Comparison of ENCODE assay signal across 15 cellular contexts in genomic region chr4:102281171-102281842, GRCh38.
DNase-seq lines count a peak whose midpoint lies in the region; ATAC-seq lines count a peak whose summit lies in the region.
"Had no signal": no experiment of that assay in that cellular context is flagged by ENCODE, and none has a peak within 500 bp of the region (broad histone marks: within the 10 kb centered on the region; RNA-seq: fewer than 3 reads in every experiment).

No MANE protein-coding gene starts in this region.

- DNase-seq in activated CD4-positive, alpha-beta T cell treated with anti-CD3 and anti-CD28 coated beads, Interleukin-2, amount 10 ng/mL, durations not matched to agents 24 days and 14 days, result no peak
- DNase-seq in activated CD4-positive, alpha-beta T cell treated with anti-CD3 and anti-CD28 coated beads, Interleukin-2, amount 50 U/mL, for 4 hours, result no peak
- no peak for DNase-seq in T-helper 17 cell
- peak in 37 of 42 donors; percentile 4 to 79 (median 43) for DNase-seq in head of caudate nucleus
- DNase-seq in stimulated activated naive CD8-positive, alpha-beta T cell treated with anti-CD3 and anti-CD28 coated beads, Interleukin-15, amount 100 ng/mL, for 72 hours, result no peak
- no peak for DNase-seq in SIG-M5 treated with dmso at 0.1 percent for 504 hours (lab: John Stamatoyannopoulos, UW; ENCODE audit: unreplicated experiment)
- DNase-seq: EL, HFFc6, NCI-H1417 treated with DMSO at 0.1 percent for 48 hours, NCI-H2029, NCI-H510A, NCI-H82 had no signal

- intact Hi-C loops in activated CD4-positive, alpha-beta T cell treated with anti-CD3 and anti-CD28 coated beads, Interleukin-2, amount 10 ng/mL, durations not matched to agents 24 days and 14 days (cut with micrococcal nuclease), result no loop called here
- intact Hi-C loops in head of caudate nucleus (cut with DNase I), result no loop called here

- H3K4me1 Mint-ChIP-seq in activated CD4-positive, alpha-beta T cell treated with anti-CD3 and anti-CD28 coated beads, Interleukin-2, amount 10 ng/mL, durations not matched to agents 24 days and 14 days, result peaks cover 7% of the 10 kb centered on the region
- peaks cover 5% of the 10 kb centered on the region for H3K4me1 Mint-ChIP-seq in T-helper 17 cell
- peaks cover 9% of the 10 kb centered on the region for H3K4me1 Mint-ChIP-seq in stimulated activated naive CD8-positive, alpha-beta T cell treated with anti-CD3 and anti-CD28 coated beads, Interleukin-15, amount 100 ng/mL, for 72 hours

- ATAC-seq in T-helper 17 cell (no peak), GM19455 (IDR thresholded peaks at IDR 0.05; ENCODE audit: unreplicated experiment) (no peak), esophagus mucosa (no peak)
- peak; percentile 31 for ATAC-seq in stimulated activated naive CD8-positive, alpha-beta T cell treated with anti-CD3 and anti-CD28 coated beads, Interleukin-15, amount 100 ng/mL, for 72 hours
- ATAC-seq: Right ventricle myocardium inferior had no signal

- peaks cover 51% of the 10 kb centered on the region for H3K36me3 Mint-ChIP-seq in activated CD4-positive, alpha-beta T cell treated with anti-CD3 and anti-CD28 coated beads, Interleukin-2, amount 10 ng/mL, durations not matched to agents 24 days and 14 days (ENCODE audit: low read depth)
- H3K36me3 Mint-ChIP-seq in T-helper 17 cell (ENCODE audit: low read depth), result peaks cover 3% of the 10 kb centered on the region

- no peaks in the 10 kb centered on the region for H3K9me3 ChIP-seq in T-helper 17 cell (ENCODE audit: control insufficient read depth, low read length, poor library complexity, severe bottlenecking)

- no peak overlapping the region for H3K4me3 Mint-ChIP-seq in activated CD4-positive, alpha-beta T cell treated with anti-CD3 and anti-CD28 coated beads, Interleukin-2, amount 10 ng/mL, durations not matched to agents 24 days and 14 days
- peak overlapping the region; percentile 1 for H3K4me3 Mint-ChIP-seq in T-helper 17 cell
- no peak overlapping the region for H3K4me3 Mint-ChIP-seq in stimulated activated naive CD8-positive, alpha-beta T cell treated with anti-CD3 and anti-CD28 coated beads, Interleukin-15, amount 100 ng/mL, for 72 hours
- H3K4me3 Mint-ChIP-seq: HFFc6 had no signal

- H3K27ac Mint-ChIP-seq in activated CD4-positive, alpha-beta T cell treated with anti-CD3 and anti-CD28 coated beads, Interleukin-2, amount 10 ng/mL, durations not matched to agents 24 days and 14 days, result peak overlapping the region; percentile 54
- no peak overlapping the region for H3K27ac Mint-ChIP-seq in T-helper 17 cell
- H3K27ac Mint-ChIP-seq in stimulated activated naive CD8-positive, alpha-beta T cell treated with anti-CD3 and anti-CD28 coated beads, Interleukin-15, amount 100 ng/mL, for 72 hours, result peak overlapping the region in 1 of 2 donors; percentile 4
- H3K27ac Mint-ChIP-seq: HFFc6 had no signal

- peaks cover 11% of the 10 kb centered on the region for H3K9me3 Mint-ChIP-seq in activated CD4-positive, alpha-beta T cell treated with anti-CD3 and anti-CD28 coated beads, Interleukin-2, amount 10 ng/mL, durations not matched to agents 24 days and 14 days
- H3K9me3 Mint-ChIP-seq in stimulated activated naive CD8-positive, alpha-beta T cell treated with anti-CD3 and anti-CD28 coated beads, Interleukin-15, amount 100 ng/mL, for 72 hours, result peaks cover 10% of the 10 kb centered on the region in 2 donors
- H3K9me3 Mint-ChIP-seq: HFFc6 had no signal

- no peaks in the 10 kb centered on the region for H3K27me3 Mint-ChIP-seq in activated CD4-positive, alpha-beta T cell treated with anti-CD3 and anti-CD28 coated beads, Interleukin-2, amount 10 ng/mL, durations not matched to agents 24 days and 14 days
- H3K27me3 Mint-ChIP-seq in T-helper 17 cell, result no peaks in the 10 kb centered on the region
- H3K27me3 Mint-ChIP-seq in stimulated activated naive CD8-positive, alpha-beta T cell treated with anti-CD3 and anti-CD28 coated beads, Interleukin-15, amount 100 ng/mL, for 72 hours, result no peaks in the 10 kb centered on the region

Comparison
In these comparisons a context has a peak if more than half of its experiments do, and no peak if none do; other contexts are left out.
1. DNase-seq: peak in head of caudate nucleus (37 of 42); none in activated CD4-positive, alpha-beta T cell treated with anti-CD3 and anti-CD28 coated beads, Interleukin-2, amount 10 ng/mL, durations not matched to agents 24 days and 14 days (single experiment), activated CD4-positive, alpha-beta T cell treated with anti-CD3 and anti-CD28 coated beads, Interleukin-2, amount 50 U/mL, for 4 hours (0 of 2), T-helper 17 cell (0 of 3), stimulated activated naive CD8-positive, alpha-beta T cell treated with anti-CD3 and anti-CD28 coated beads, Interleukin-15, amount 100 ng/mL, for 72 hours (0 of 2) and SIG-M5 treated with dmso at 0.1 percent for 504 hours (single experiment).